Comparison of ENCODE assay signal across 16 cellular contexts in the genomic region with DNA sequence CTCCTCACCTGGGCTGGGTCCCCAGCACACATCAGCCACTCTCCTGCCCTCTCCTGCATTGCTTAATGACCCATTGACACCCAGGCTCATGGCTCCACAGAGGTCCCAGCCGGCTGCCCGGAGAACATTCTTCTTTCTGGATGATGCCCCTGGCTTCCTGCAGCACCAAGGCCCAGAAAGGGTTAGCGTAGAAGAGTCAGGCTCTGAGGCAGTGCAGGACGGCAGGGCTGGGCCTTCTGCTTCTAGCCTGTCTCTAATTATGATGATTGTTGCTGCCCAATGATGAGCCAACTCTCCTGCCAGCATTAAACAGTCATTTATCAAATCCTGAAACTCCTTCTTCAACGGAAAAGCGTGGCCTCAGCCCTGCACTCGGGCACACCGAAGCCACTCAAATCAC.
A peak's percentile ranks its signal among the peaks of the same experiment; 100 is the strongest.
DNase-seq lines count a peak whose midpoint lies in the region; ATAC-seq and TF ChIP-seq lines count a peak whose summit lies in the region.
"Had no signal": no experiment of that assay in that cellular context is flagged by ENCODE, and none has a peak within 500 bp of the region (broad histone marks: within the 10 kb centered on the region; RNA-seq: fewer than 3 reads in every experiment).

No MANE protein-coding gene starts in this region.

- H2BK5ac ChIP-seq in mesenchymal stem cell (ENCODE audit: low read depth, low read length, poor library complexity, severe bottlenecking) (no peak overlapping the region), neuronal stem cell (ENCODE audit: low read length) (no peak overlapping the region)

- intact Hi-C loops in cardiac septum (cut with DNase I) (no loop called here), right cardiac atrium (cut with DNase I) (no loop called here), Panc1 (cut with micrococcal nuclease; ENCODE audit: unreplicated experiment) (no loop called here), lower leg skin (cut with DNase I; ENCODE audit: low total_unique reads) (no loop called here)

- peak overlapping the region; percentile 71 for H4K8ac ChIP-seq in mesenchymal stem cell (ENCODE audit: low read length)
- no peak overlapping the region for H4K8ac ChIP-seq in neuronal stem cell (ENCODE audit: low read depth, low read length)

- H2BK120ac ChIP-seq in mesenchymal stem cell (ENCODE audit: low read depth, low read length) (no peak overlapping the region), neuronal stem cell (ENCODE audit: low read depth, low read length) (no peak overlapping the region)

- H3K27me3 ChIP-seq in right cardiac atrium (ENCODE audit: control insufficient read depth, insufficient read depth) (no peaks in the 10 kb centered on the region), Panc1 (ENCODE audit: control insufficient read depth, insufficient read depth, low read length) (no peaks in the 10 kb centered on the region), mesenchymal stem cell (ENCODE audit: control insufficient read depth in 1 of 2, insufficient read depth in 1 of 2, low read length in 2 of 2) (peaks cover 0 to 4% of the 10 kb centered on the region in 2 experiments), neuronal stem cell (ENCODE audit: control insufficient read depth in 3 of 3, insufficient read depth in 3 of 3, low read depth in 1 of 3, low read length in 3 of 3) (no peaks in the 10 kb centered on the region)
- H3K27me3 ChIP-seq: BE2C had no signal

- 83% methylated on average over 8 of the region's 8 CpGs for WGBS in right cardiac atrium
- 89% methylated on average over 8 of the region's 8 CpGs for WGBS in mesenchymal stem cell
- no CpG with 5 or more reads among the region's 8 CpGs for WGBS in neuronal stem cell (ENCODE audit: extremely low coverage in 2 of 2, insufficient read length in 2 of 2, insufficient replicate concordance in 1 of 2), 2 donors
- WGBS in lower leg skin, 2 donors: 66 to 74% methylated on average over 8 of the region's 8 CpGs

- H3K14ac ChIP-seq in mesenchymal stem cell (ENCODE audit: low read length in 2 of 2): no peak overlapping the region
- no peak overlapping the region for H3K14ac ChIP-seq in neuronal stem cell (ENCODE audit: low read length)

- H2BK12ac ChIP-seq in mesenchymal stem cell (ENCODE audit: low read length in 2 of 2) (peak overlapping the region in 1 of 2 experiments; percentile 23), neuronal stem cell (ENCODE audit: low read length) (no peak overlapping the region)

- H2BK15ac ChIP-seq in mesenchymal stem cell (ENCODE audit: low read depth, poor library complexity, severe bottlenecking) (no peak overlapping the region), neuronal stem cell (ENCODE audit: low read length) (no peak overlapping the region)

- no peak overlapping the region for H3K18ac ChIP-seq in mesenchymal stem cell (ENCODE audit: low read depth in 1 of 2, low read length in 2 of 2)
- H3K18ac ChIP-seq in neuronal stem cell (ENCODE audit: low read length): no peak overlapping the region

- TF ChIP-seq CTCF in Panc1 (IDR thresholded peaks at IDR 0.05) (no peak), lower leg skin (IDR thresholded peaks at IDR 0.05) (no peak)

- DNase-seq in cardiac septum (ENCODE audit: low spot score): peak; percentile 59
- DNase-seq in right cardiac atrium: no peak
- DNase-seq in Panc1 (ENCODE audit: low read depth, low spot score): no peak
- DNase-seq in mesenchymal stem cell: no peak
- DNase-seq in neuronal stem cell (ENCODE audit: low spot score): no peak
- no peak for DNase-seq in NCI-H69 (lab: John Stamatoyannopoulos, UW)
- DNase-seq in left lobe of liver (ENCODE audit: low spot score): no peak
- no peak for DNase-seq in lower leg skin (ENCODE audit: low spot score in 2 of 2)
- DNase-seq: ACHN; BE2C; CD4-positive, alpha-beta memory T cell; DMS79; EL; H7 had no signal

- H3K23ac ChIP-seq in mesenchymal stem cell (ENCODE audit: low read length in 2 of 2) (no peak overlapping the region), neuronal stem cell (ENCODE audit: low read depth, low read length, poor library complexity) (no peak overlapping the region)

- H2AFZ ChIP-seq in mesenchymal stem cell (ENCODE audit: low read depth, low read length) (no peak overlapping the region), neuronal stem cell (ENCODE audit: low read length) (peak overlapping the region; percentile 40)
- H2AFZ ChIP-seq: GM23338 had no signal

- H3K27ac ChIP-seq in right cardiac atrium (ENCODE audit: low read length) (no peak overlapping the region), Panc1 (ENCODE audit: low read length) (no peak overlapping the region), mesenchymal stem cell (ENCODE audit: low read length, poor library complexity, severe bottlenecking) (no peak overlapping the region), neuronal stem cell (replicated peaks; ENCODE audit: low read length) (no peak overlapping the region)
- H3K27ac ChIP-seq: C4-2B had no signal

- CTCF ChIA-PET in Panc1 (lab: Charles Lee): no interaction called here

- H4K91ac ChIP-seq in mesenchymal stem cell (ENCODE audit: low read length): no peak overlapping the region
- H4K91ac ChIP-seq in neuronal stem cell (ENCODE audit: low read depth, low read length, poor library complexity): no peak overlapping the region

- no peaks in the 10 kb centered on the region for H3K9me3 ChIP-seq in right cardiac atrium (ENCODE audit: control insufficient read depth, low read length)
- H3K9me3 ChIP-seq in Panc1 (ENCODE audit: control insufficient read depth, insufficient read depth, low read depth, low read length): no peaks in the 10 kb centered on the region
- H3K9me3 ChIP-seq in mesenchymal stem cell (ENCODE audit: control insufficient read depth, low read length): no peaks in the 10 kb centered on the region
- no peaks in the 10 kb centered on the region for H3K9me3 ChIP-seq in neuronal stem cell (replicated peaks in 1 of 2; ENCODE audit: control insufficient read depth in 2 of 2, insufficient read depth in 1 of 2, low read depth in 1 of 2, low read length in 2 of 2)
- H3K9me3 ChIP-seq: BE2C had no signal

- no TSS peak for BruUV-seq in Panc1 (replicated peaks; lab: Mats Ljungman, UMichigan)

- H3K4ac ChIP-seq in mesenchymal stem cell (ENCODE audit: low read depth in 1 of 2, low read length in 2 of 2) (no peak overlapping the region), neuronal stem cell (ENCODE audit: low read length) (no peak overlapping the region)

- H3K4me1 ChIP-seq in right cardiac atrium (ENCODE audit: control insufficient read depth, insufficient read depth, low read length) (no peaks in the 10 kb centered on the region), Panc1 (ENCODE audit: control insufficient read depth, insufficient read depth, low read length) (no peaks in the 10 kb centered on the region), mesenchymal stem cell (ENCODE audit: control insufficient read depth, insufficient read depth, low read depth, low read length) (no peaks in the 10 kb centered on the region), neuronal stem cell (ENCODE audit: control insufficient read depth in 2 of 2, insufficient read depth in 1 of 2, low read depth in 1 of 2, low read length in 2 of 2) (peaks cover 0 to 2% of the 10 kb centered on the region in 2 donors)
- H3K4me1 ChIP-seq: BE2C had no signal

- H3K4me3 ChIP-seq in right cardiac atrium (ENCODE audit: low read length) (no peak overlapping the region), Panc1 (ENCODE audit: low read depth in 2 of 2, low read length in 2 of 2) (no peak overlapping the region), mesenchymal stem cell (ENCODE audit: insufficient read depth in 1 of 2, low read depth in 1 of 2, low read length in 2 of 2) (no peak overlapping the region), neuronal stem cell (ENCODE audit: low read length in 2 of 2) (no peak overlapping the region), lower leg skin (ENCODE audit: low read depth, poor library complexity, severe bottlenecking) (no peak overlapping the region)
- H3K4me3 ChIP-seq: GM23338 had no signal

- ATAC-seq in right cardiac atrium (no peak), Panc1 (peak; percentile 49; the same call in 1 of the 2 replicates), left lobe of liver (no peak)
- ATAC-seq: GM23338 had no signal

- POLR2A ChIA-PET in Panc1 (lab: Charles Lee): no interaction called here

- H3K4me2 ChIP-seq in mesenchymal stem cell (ENCODE audit: low read length, poor library complexity, severe bottlenecking) (no peak overlapping the region), neuronal stem cell (ENCODE audit: insufficient read depth, low read length, poor library complexity, severe bottlenecking) (no peak overlapping the region)
- H3K4me2 ChIP-seq: GM23338 had no signal

- H3K9ac ChIP-seq in mesenchymal stem cell (ENCODE audit: low read length) (no peak overlapping the region), neuronal stem cell (ENCODE audit: low read depth, low read length, poor library complexity) (no peak overlapping the region)

- H3K36me3 ChIP-seq in Panc1 (ENCODE audit: control insufficient read depth, insufficient read depth, low read length): no peaks in the 10 kb centered on the region
- H3K36me3 ChIP-seq in mesenchymal stem cell (ENCODE audit: control insufficient read depth in 1 of 2, insufficient read depth in 2 of 2, low read depth in 1 of 2, low read length in 2 of 2): no peaks in the 10 kb centered on the region
- no peaks in the 10 kb centered on the region for H3K36me3 ChIP-seq in neuronal stem cell (replicated peaks in 1 of 2; ENCODE audit: control insufficient read depth in 2 of 2, insufficient read depth in 2 of 2, low read length in 2 of 2)
- H3K36me3 ChIP-seq: BE2C had no signal

- no peak for TF ChIP-seq POLR2A in lower leg skin (IDR thresholded peaks at IDR 0.05)

- no peak overlapping the region for H2AK5ac ChIP-seq in mesenchymal stem cell (ENCODE audit: low read length, severe bottlenecking)
- no peak overlapping the region for H2AK5ac ChIP-seq in neuronal stem cell (ENCODE audit: low read depth, low read length)

- in situ Hi-C loops in Panc1 (cut with HindIII; ENCODE audit: low pct_unique_long_range_greater_than_20kb, low sequenced_read_pairs): no loop called here

- no peaks in the 10 kb centered on the region for H3K79me1 ChIP-seq in mesenchymal stem cell (replicated peaks; ENCODE audit: low read length, poor library complexity, severe bottlenecking)
- no peaks in the 10 kb centered on the region for H3K79me1 ChIP-seq in neuronal stem cell (ENCODE audit: low read depth, low read length)
